In the genomic region with DNA sequence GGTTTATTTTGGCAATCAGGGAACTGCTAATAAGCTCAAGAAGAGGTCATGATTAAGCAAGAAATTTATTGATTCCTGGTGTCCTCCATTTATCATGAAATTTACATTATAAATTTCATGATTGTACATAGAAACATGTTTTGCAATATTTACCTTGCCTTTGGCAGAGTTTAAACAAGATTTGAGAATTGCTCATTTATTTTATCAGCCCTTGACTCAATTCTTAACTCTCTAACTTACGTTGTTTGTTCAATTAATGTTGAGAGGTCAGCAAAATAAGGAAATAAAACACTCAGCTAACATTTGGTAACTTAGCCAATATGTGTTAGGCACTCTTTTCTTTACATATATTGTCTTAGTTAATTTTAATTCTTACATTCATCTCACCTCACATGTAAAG, we compare ENCODE assay signal across 17 cellular contexts.
DNase-seq lines count a peak whose midpoint lies in the region; ATAC-seq and TF ChIP-seq lines count a peak whose summit lies in the region.
"Had no signal": no experiment of that assay in that cellular context is flagged by ENCODE, and none has a peak within 500 bp of the region (broad histone marks: within the 10 kb centered on the region; RNA-seq: fewer than 3 reads in every experiment).

No MANE protein-coding gene starts in this region.

- no peaks in the 10 kb centered on the region for H3K27me3 ChIP-seq in GM23248 (replicated peaks; ENCODE audit: insufficient read depth)
- H3K27me3 ChIP-seq in RWPE2 (ENCODE audit: insufficient read depth, poor library complexity, severe bottlenecking) = no peaks in the 10 kb centered on the region
- H3K27me3 ChIP-seq in left lung = no peaks in the 10 kb centered on the region
- H3K27me3 ChIP-seq: BLaER1 had no signal

- TF ChIP-seq CTCF in RWPE2 (IDR thresholded peaks at IDR 0.05; ENCODE audit: poor library complexity, severe bottlenecking) = no peak
- TF ChIP-seq CTCF in fibroblast of the aortic adventitia (IDR thresholded peaks at IDR 0.05; ENCODE audit: insufficient read depth, low read length) = no peak
- no peak for TF ChIP-seq CTCF in left lung (IDR thresholded peaks at IDR 0.05)

- H3K9ac ChIP-seq in GM23248 = no peak overlapping the region
- H3K9ac ChIP-seq: BLaER1 had no signal

- ATAC-seq in RWPE2 (ENCODE audit: low read depth) (peak; percentile 35; the same call in 1 of the 3 replicates), left lung (peak; percentile 48), HG02884 (IDR thresholded peaks at IDR 0.05; ENCODE audit: unreplicated experiment) (no peak), GM21786 (IDR thresholded peaks at IDR 0.05; ENCODE audit: unreplicated experiment) (no peak)
- ATAC-seq: CD8-positive, alpha-beta T cell; GM12878 had no signal

- no peak overlapping the region for H3K27ac ChIP-seq in GM23248
- H3K27ac ChIP-seq in RWPE2 (ENCODE audit: poor library complexity, severe bottlenecking) = peak overlapping the region; percentile 66
- no peak overlapping the region for H3K27ac ChIP-seq in left lung
- H3K27ac ChIP-seq: BLaER1, C4-2B had no signal

- H3K36me3 ChIP-seq in GM23248 (ENCODE audit: low read depth) = no peaks in the 10 kb centered on the region
- no peaks in the 10 kb centered on the region for H3K36me3 ChIP-seq in RWPE2 (ENCODE audit: low read depth)
- no peaks in the 10 kb centered on the region for H3K36me3 ChIP-seq in left lung
- H3K36me3 ChIP-seq: BLaER1 had no signal

- no peaks in the 10 kb centered on the region for H3K9me3 ChIP-seq in GM23248 (ENCODE audit: low read depth)
- H3K9me3 ChIP-seq in RWPE2 (ENCODE audit: severe bottlenecking) = no peaks in the 10 kb centered on the region
- no peaks in the 10 kb centered on the region for H3K9me3 ChIP-seq in left lung
- H3K9me3 ChIP-seq: BLaER1, Caco-2 had no signal

- no peaks in the 10 kb centered on the region for H3K79me2 ChIP-seq in GM23248 (ENCODE audit: insufficient read depth)

- H3K4me1 ChIP-seq in GM23248 (ENCODE audit: insufficient read depth) (peaks cover 31% of the 10 kb centered on the region), RWPE2 (ENCODE audit: insufficient read depth, poor library complexity, severe bottlenecking) (peaks cover 34% of the 10 kb centered on the region), left lung (no peaks in the 10 kb centered on the region)
- H3K4me1 ChIP-seq: BLaER1, Caco-2 had no signal

- DNase-seq in GM23248 (no peak), RWPE2 (ENCODE audit: low spot score) (no peak), fibroblast of the aortic adventitia (ENCODE audit: low read depth) (peak; percentile 18), left lung (no peak), T-helper 2 cell (no peak)
- DNase-seq: Caco-2; CD4-positive, CD25-positive, alpha-beta regulatory T cell; CD8-positive, alpha-beta T cell; DMS 273 treated with DMSO at 0.1 percent for 48 hours; DMS79; GDM1; H7 had no signal

- H4K20me1 ChIP-seq in GM23248 (ENCODE audit: insufficient read depth) = no peaks in the 10 kb centered on the region
- H4K20me1 ChIP-seq: BLaER1 had no signal

- no peaks in the 10 kb centered on the region for H3K9me2 ChIP-seq in GM23248 (ENCODE audit: insufficient read depth)

- H3K4me2 ChIP-seq in GM23248 (ENCODE audit: unreplicated experiment) = peak overlapping the region; percentile 25
- H3K4me2 ChIP-seq: BLaER1 had no signal

- 85 to 93% methylated on average over 1 of the region's 1 CpG for WGBS in GM23248 (ENCODE audit: low coverage in 1 of 2, low lambda C conversion rate in 2 of 2, missing lambda C conversion rate in 2 of 2), 2 experiments

- intact Hi-C loops in left lung (cut with DNase I) = no loop called here

- in situ Hi-C loops in GM23248 (cut with MboI) = no loop called here

- peaks cover 11% of the 10 kb centered on the region for H3F3A ChIP-seq in GM23248 (ENCODE audit: insufficient read depth)

- no peak overlapping the region for H3K4me3 ChIP-seq in GM23248
- H3K4me3 ChIP-seq in RWPE2 (ENCODE audit: severe bottlenecking) = no peak overlapping the region
- H3K4me3 ChIP-seq in fibroblast of the aortic adventitia (ENCODE audit: low read depth, low read length) = no peak overlapping the region
- no peak overlapping the region for H3K4me3 ChIP-seq in left lung
- H3K4me3 ChIP-seq: BLaER1, GM12878 had no signal

- no peak overlapping the region for H2AFZ ChIP-seq in GM23248

Comparison
In these comparisons a context has a peak if more than half of its experiments do, and no peak if none do; other contexts are left out.
1. ATAC-seq: peak in RWPE2 (single experiment) and left lung (single experiment); none in HG02884 (single experiment) and GM21786 (single experiment).